In the genomic region with DNA sequence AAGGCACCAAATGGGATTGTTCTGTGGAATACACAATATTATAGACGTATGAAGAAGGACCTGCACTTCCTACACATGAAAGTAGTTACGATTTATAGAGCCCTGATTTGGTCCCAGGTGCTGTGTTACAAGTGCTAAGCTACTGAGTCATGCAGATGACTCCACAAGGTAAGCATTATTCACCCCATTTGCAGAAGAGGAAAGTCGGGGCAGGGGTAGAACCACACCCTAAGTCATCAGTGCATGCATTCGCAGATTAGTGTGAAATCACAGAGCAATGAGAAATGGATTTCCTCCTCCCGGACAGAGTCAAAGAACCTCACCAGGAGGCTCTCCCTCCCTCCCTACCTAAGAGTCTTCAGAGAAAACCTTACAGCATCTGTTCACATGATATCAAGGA, we compare ENCODE assay signal across 16 cellular contexts.
DNase-seq lines count a peak whose midpoint lies in the region; ATAC-seq and TF ChIP-seq lines count a peak whose summit lies in the region.
"Had no signal": no experiment of that assay in that cellular context is flagged by ENCODE, and none has a peak within 500 bp of the region (broad histone marks: within the 10 kb centered on the region; RNA-seq: fewer than 3 reads in every experiment).

No MANE protein-coding gene starts in this region.

- H3F3A ChIP-seq in GM23338 (replicated peaks; ENCODE audit: low read depth) (no peaks in the 10 kb centered on the region), PC-3 (ENCODE audit: low read length, unreplicated experiment) (no peaks in the 10 kb centered on the region)

- no peak for ATAC-seq in GM23338
- ATAC-seq in PC-3, result no peak
- ATAC-seq in esophagus mucosa, result peak; percentile 91
- ATAC-seq in GM21423 (IDR thresholded peaks at IDR 0.05; ENCODE audit: unreplicated experiment), result no peak
- ATAC-seq in HG03097 (IDR thresholded peaks at IDR 0.05; ENCODE audit: low FRiP score, unreplicated experiment), result no peak

- H3K9me2 ChIP-seq in GM23338 (ENCODE audit: insufficient read depth) (peaks cover 5% of the 10 kb centered on the region; the same call in 1 of the 2 replicates), PC-3 (replicated peaks; ENCODE audit: low read length) (no peaks in the 10 kb centered on the region), Karpas-422 (replicated peaks; ENCODE audit: insufficient read depth, low read length) (no peaks in the 10 kb centered on the region)

- no peaks in the 10 kb centered on the region for H3K27me3 ChIP-seq in GM23338 (ENCODE audit: insufficient read depth)
- H3K27me3 ChIP-seq in PC-3 (ENCODE audit: low read length), result peaks cover 12% of the 10 kb centered on the region; the same call in 1 of the 2 replicates
- no peaks in the 10 kb centered on the region for H3K27me3 ChIP-seq in Karpas-422 (ENCODE audit: low read length)
- H3K27me3 ChIP-seq: BLaER1 treated with 17β-estradiol and CSF1 and Interleukin-3, amounts not matched to agents 10 nM and 100 nM had no signal

- H2AFZ ChIP-seq in GM23338 (peak overlapping the region; percentile 72; the same call in 1 of the 2 replicates), PC-3 (ENCODE audit: low read length) (no peak overlapping the region), Karpas-422 (ENCODE audit: low read length) (no peak overlapping the region)

- H3K9ac ChIP-seq in PC-3 (ENCODE audit: low read length) (no peak overlapping the region), Karpas-422 (ENCODE audit: low read length) (no peak overlapping the region)
- H3K9ac ChIP-seq: BLaER1 treated with 17β-estradiol and CSF1 and Interleukin-3, amounts not matched to agents 10 nM and 100 nM had no signal

- H3K4me1 Mint-ChIP-seq in GM23338, result peaks cover 9% of the 10 kb centered on the region
- H3K4me1 Mint-ChIP-seq: CD4-positive, CD25-positive, alpha-beta regulatory T cell had no signal

- H3K4me3 ChIP-seq in GM23338, result no peak overlapping the region
- H3K4me3 ChIP-seq in PC-3 (ENCODE audit: low read length), result no peak overlapping the region
- H3K4me3 ChIP-seq in Karpas-422 (ENCODE audit: low read length), result no peak overlapping the region
- H3K4me3 ChIP-seq: BLaER1 treated with 17β-estradiol and CSF1 and Interleukin-3, amounts not matched to agents 10 nM and 100 nM had no signal

- TF ChIP-seq CTCF in GM23338 (conservative IDR thresholded peaks at IDR 0.05; ENCODE audit: low read depth in 2 of 2) (no peak), PC-3 (conservative IDR thresholded peaks at IDR 0.05; ENCODE audit: low read depth, low read length) (no peak)

- H3K36me3 ChIP-seq in GM23338 (ENCODE audit: insufficient read depth) (no peaks in the 10 kb centered on the region), PC-3 (ENCODE audit: low read depth, low read length) (no peaks in the 10 kb centered on the region), Karpas-422 (ENCODE audit: insufficient read depth, low read length) (no peaks in the 10 kb centered on the region)
- H3K36me3 ChIP-seq: BLaER1 treated with 17β-estradiol and CSF1 and Interleukin-3, amounts not matched to agents 10 nM and 100 nM had no signal

- H3K9me3 ChIP-seq in PC-3 (ENCODE audit: low read length), result no peaks in the 10 kb centered on the region
- no peaks in the 10 kb centered on the region for H3K9me3 ChIP-seq in Karpas-422 (ENCODE audit: low read length)

- H3K4me1 ChIP-seq in GM23338 (ENCODE audit: insufficient read depth), result peaks cover 6% of the 10 kb centered on the region; the same call in 1 of the 2 replicates
- H3K4me1 ChIP-seq in PC-3 (ENCODE audit: insufficient read depth, low read length), result no peaks in the 10 kb centered on the region
- no peaks in the 10 kb centered on the region for H3K4me1 ChIP-seq in Karpas-422 (ENCODE audit: low read length)

- DNase-seq in GM23338 (ENCODE audit: low spot score) (no peak), NCI-H460 (ENCODE audit: extremely low read depth, low read depth) (peak; percentile 36), PC-3 (peak; percentile 13), Karpas-422 (no peak)
- DNase-seq: ACHN; CD4-positive, CD25-positive, alpha-beta regulatory T cell; DMS 273 treated with DMSO at 0.1 percent for 48 hours; DMS79 treated with DMSO at 0.1 percent for 48 hours; EL; HCEC 1CT; HFFc6 had no signal

- H3K27me3 Mint-ChIP-seq in GM23338 (ENCODE audit: insufficient read depth, low read depth, poor library complexity), result peaks cover 8% of the 10 kb centered on the region

- H4K20me1 ChIP-seq in GM23338 (replicated peaks; ENCODE audit: insufficient read depth) (no peaks in the 10 kb centered on the region), PC-3 (ENCODE audit: low read length) (no peaks in the 10 kb centered on the region), Karpas-422 (ENCODE audit: insufficient read depth, low read depth, low read length) (no peaks in the 10 kb centered on the region)
- H4K20me1 ChIP-seq: BLaER1 treated with 17β-estradiol and CSF1 and Interleukin-3, amounts not matched to agents 10 nM and 100 nM had no signal

- no peak overlapping the region for H3K4me2 ChIP-seq in GM23338
- no peak overlapping the region for H3K4me2 ChIP-seq in PC-3 (ENCODE audit: low read length)
- no peak overlapping the region for H3K4me2 ChIP-seq in Karpas-422 (ENCODE audit: low read depth, low read length, poor library complexity, severe bottlenecking)

- CTCF ChIA-PET in PC-3 (lab: Charles Lee), result no interaction called here

- H3K36me3 Mint-ChIP-seq in GM23338 (ENCODE audit: low read depth), result no peaks in the 10 kb centered on the region
- H3K36me3 Mint-ChIP-seq: CD4-positive, CD25-positive, alpha-beta regulatory T cell had no signal

- H3K27ac Mint-ChIP-seq in GM23338, result no peak overlapping the region
- H3K27ac Mint-ChIP-seq: CD4-positive, CD25-positive, alpha-beta regulatory T cell; HFFc6 had no signal

- H3K79me2 ChIP-seq in GM23338 (replicated peaks; ENCODE audit: insufficient read depth) (no peaks in the 10 kb centered on the region), PC-3 (ENCODE audit: low read length) (no peaks in the 10 kb centered on the region), Karpas-422 (ENCODE audit: low read length) (no peaks in the 10 kb centered on the region)

- peaks cover 8% of the 10 kb centered on the region; the same call in 2 of the 3 replicates for H3K9me3 Mint-ChIP-seq in GM23338

- intact Hi-C loops in PC-3 (cut with micrococcal nuclease), result no loop called here

- H3K27ac ChIP-seq in GM23338 (ENCODE audit: low read depth), result no peak overlapping the region
- H3K27ac ChIP-seq in PC-3 (ENCODE audit: low read length), result no peak overlapping the region
- H3K27ac ChIP-seq in Karpas-422 (ENCODE audit: low read length), result no peak overlapping the region
- H3K27ac ChIP-seq: BLaER1 treated with 17β-estradiol and CSF1 and Interleukin-3, amounts not matched to agents 10 nM and 100 nM; HL-60 had no signal

- POLR2A ChIA-PET in PC-3 (lab: Charles Lee; ENCODE audit: unreplicated experiment), result no interaction called here

- H3K4me3 Mint-ChIP-seq in GM23338, result no peak overlapping the region
- H3K4me3 Mint-ChIP-seq: CD4-positive, CD25-positive, alpha-beta regulatory T cell; HFFc6 had no signal

- no TSS peak for BruUV-seq in PC-3 (replicated peaks; lab: Mats Ljungman, UMichigan)

TF ChIP-seq in GM23338, 12 proteins besides CTCF, POLR2A, EP300 and RAD21 (continues in another document):
- TF ChIP-seq NANOG (IDR thresholded peaks at IDR 0.05; ENCODE audit: borderline replicate concordance) (no peak), ZNF331 (CRISPR knock-in tag; IDR thresholded peaks at IDR 0.05; ENCODE audit: low read depth) (no peak), ZNF114 (CRISPR knock-in tag; IDR thresholded peaks at IDR 0.05) (no peak), EZH2 (IDR thresholded peaks at IDR 0.05; ENCODE audit: low read depth, unreplicated experiment) (no peak)
- TF ChIP-seq, protein P1, sequence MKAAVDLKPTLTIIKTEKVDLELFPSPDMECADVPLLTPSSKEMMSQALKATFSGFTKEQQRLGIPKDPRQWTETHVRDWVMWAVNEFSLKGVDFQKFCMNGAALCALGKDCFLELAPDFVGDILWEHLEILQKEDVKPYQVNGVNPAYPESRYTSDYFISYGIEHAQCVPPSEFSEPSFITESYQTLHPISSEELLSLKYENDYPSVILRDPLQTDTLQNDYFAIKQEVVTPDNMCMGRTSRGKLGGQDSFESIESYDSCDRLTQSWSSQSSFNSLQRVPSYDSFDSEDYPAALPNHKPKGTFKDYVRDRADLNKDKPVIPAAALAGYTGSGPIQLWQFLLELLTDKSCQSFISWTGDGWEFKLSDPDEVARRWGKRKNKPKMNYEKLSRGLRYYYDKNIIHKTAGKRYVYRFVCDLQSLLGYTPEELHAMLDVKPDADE (IDR thresholded peaks at IDR 0.05), result no peak

Comparison
In these comparisons a context has a peak if more than half of its experiments do, and no peak if none do; other contexts are left out.
1. DNase-seq: peak in NCI-H460 (single experiment) and PC-3 (single experiment); none in GM23338 (single experiment) and Karpas-422 (single experiment).